18 cellular contexts compared by ENCODE assay signal in the genomic region with DNA sequence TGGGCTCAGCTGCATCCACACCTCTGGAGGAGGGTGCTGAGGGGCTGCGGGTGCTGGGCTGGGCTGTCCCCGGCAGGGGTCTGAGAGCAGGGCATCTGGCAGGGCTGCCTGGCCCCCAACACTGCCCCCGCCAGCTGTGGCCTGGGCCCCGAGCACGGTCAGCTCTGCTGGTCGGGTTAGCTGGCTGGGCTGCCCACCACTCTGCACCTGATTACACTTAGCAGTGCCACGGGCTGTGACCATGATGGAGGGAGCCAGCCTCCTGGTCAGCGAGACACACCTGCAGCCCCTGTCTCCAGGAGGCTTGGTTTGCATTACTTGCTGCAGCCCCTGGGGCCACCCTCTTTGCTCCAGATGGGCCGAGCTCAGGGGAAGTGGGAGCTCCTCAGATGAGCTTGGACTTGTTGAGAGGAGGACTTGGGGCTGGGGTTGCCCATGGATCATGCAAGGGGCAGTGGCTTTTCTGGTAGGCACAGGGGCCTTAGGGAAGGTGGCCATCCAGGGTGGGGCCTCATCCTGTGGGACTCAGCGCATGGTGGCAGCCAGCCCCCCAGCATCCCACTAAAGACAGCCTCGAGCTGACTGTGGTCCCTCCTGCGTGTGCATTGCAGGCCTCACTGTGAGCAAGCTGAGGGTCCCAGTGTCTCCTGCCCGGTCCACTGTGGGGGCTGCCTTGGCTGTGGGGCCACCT.
"Had no signal": no experiment of that assay in that cellular context is flagged by ENCODE, and none has a peak within 500 bp of the region (broad histone marks: within the 10 kb centered on the region; RNA-seq: fewer than 3 reads in every experiment).

No MANE protein-coding gene starts in this region.

- DNase-seq: activated CD4-positive, alpha-beta T cell treated with anti-CD3 and anti-CD28 coated beads for 48 hours; activated CD4-positive, CD25-positive, alpha-beta regulatory T cell; activated naive CD4-positive, alpha-beta T cell treated with Interleukin-2 at 50 U/mL for 16 hours; activated naive CD8-positive, alpha-beta T cell treated with anti-CD3 and anti-CD28 coated beads, Interleukin-2, amount 10 ng/mL, durations not matched to agents 7 days and 5 days; activated T-cell treated with anti-CD3 and anti-CD28 coated beads for 4 hours; amygdala; effector memory CD4-positive, alpha-beta T cell; small intestine; stimulated activated CD4-positive, alpha-beta T cell treated with anti-CD3 and anti-CD28 coated beads, Interleukin-4, amount 100 ng/mL, for 1 hour; testis; upper lobe of left lung had no signal

- H3K27me3 ChIP-seq: cardiac muscle cell, right atrium auricular region, testis, upper lobe of left lung had no signal

- H3K27ac Mint-ChIP-seq: activated naive CD8-positive, alpha-beta T cell treated with anti-CD3 and anti-CD28 coated beads, Interleukin-2, amount 10 ng/mL, durations not matched to agents 7 days and 5 days; activated T-helper 1 cell treated with anti-CD3 and anti-CD28 coated beads, Interleukin-12 subunit alpha, Interleukin-12 subunit beta, Interleukin-2, Interleukin-4 antibody, amounts not matched to agents 30 ng/mL and 10 ng/mL and 1 ng/mL, durations not matched to agents 14 hours and 24 hours and 36 hours; dendritic cell treated with granulocyte-macrophage colony-stimulating factor and Interleukin-4, amounts not matched to agents 40 ng/mL and 50 ng/mL, for 4 days; stimulated activated effector memory CD8-positive, alpha-beta T cell treated with anti-CD3 and anti-CD28 coated beads, Interleukin-12 subunit alpha, Interleukin-12 subunit beta, amount 100 ng/mL, for 72 hours; T-helper 2 cell treated with Interferon-gamma antibody and Interleukin-4, amounts not matched to agents 5 μg/mL and 100 μg/mL, for 36 hours had no signal

- H3K9me3 Mint-ChIP-seq: activated naive CD8-positive, alpha-beta T cell treated with anti-CD3 and anti-CD28 coated beads, Interleukin-2, amount 10 ng/mL, durations not matched to agents 7 days and 5 days; activated T-helper 1 cell treated with anti-CD3 and anti-CD28 coated beads, Interleukin-12 subunit alpha, Interleukin-12 subunit beta, Interleukin-2, Interleukin-4 antibody, amounts not matched to agents 30 ng/mL and 10 ng/mL and 1 ng/mL, durations not matched to agents 14 hours and 24 hours and 36 hours; dendritic cell treated with granulocyte-macrophage colony-stimulating factor and Interleukin-4, amounts not matched to agents 40 ng/mL and 50 ng/mL, for 4 days; stimulated activated effector memory CD8-positive, alpha-beta T cell treated with anti-CD3 and anti-CD28 coated beads, Interleukin-12 subunit alpha, Interleukin-12 subunit beta, amount 100 ng/mL, for 72 hours; T-helper 2 cell treated with Interferon-gamma antibody and Interleukin-4, amounts not matched to agents 5 μg/mL and 100 μg/mL, for 36 hours had no signal

- H3K4me1 ChIP-seq: prostate gland, right atrium auricular region, testis, upper lobe of left lung had no signal

- ATAC-seq: stimulated activated effector memory CD8-positive, alpha-beta T cell treated with anti-CD3 and anti-CD28 coated beads, Interleukin-12 subunit alpha, Interleukin-12 subunit beta, amount 100 ng/mL, for 72 hours had no signal

- H3K36me3 Mint-ChIP-seq: activated naive CD8-positive, alpha-beta T cell treated with anti-CD3 and anti-CD28 coated beads, Interleukin-2, amount 10 ng/mL, durations not matched to agents 7 days and 5 days; stimulated activated effector memory CD8-positive, alpha-beta T cell treated with anti-CD3 and anti-CD28 coated beads, Interleukin-12 subunit alpha, Interleukin-12 subunit beta, amount 100 ng/mL, for 72 hours had no signal

- H3K4me3 Mint-ChIP-seq: activated naive CD8-positive, alpha-beta T cell treated with anti-CD3 and anti-CD28 coated beads, Interleukin-2, amount 10 ng/mL, durations not matched to agents 7 days and 5 days; activated T-helper 1 cell treated with anti-CD3 and anti-CD28 coated beads, Interleukin-12 subunit alpha, Interleukin-12 subunit beta, Interleukin-2, Interleukin-4 antibody, amounts not matched to agents 30 ng/mL and 10 ng/mL and 1 ng/mL, durations not matched to agents 14 hours and 24 hours and 36 hours; dendritic cell treated with granulocyte-macrophage colony-stimulating factor and Interleukin-4, amounts not matched to agents 40 ng/mL and 50 ng/mL, for 4 days; stimulated activated effector memory CD8-positive, alpha-beta T cell treated with anti-CD3 and anti-CD28 coated beads, Interleukin-12 subunit alpha, Interleukin-12 subunit beta, amount 100 ng/mL, for 72 hours; T-helper 2 cell treated with Interferon-gamma antibody and Interleukin-4, amounts not matched to agents 5 μg/mL and 100 μg/mL, for 36 hours had no signal

- H3K27ac ChIP-seq: cardiac muscle cell, prostate gland, right atrium auricular region, testis, upper lobe of left lung had no signal
